Comparison of ENCODE assay signal across 1 cellular context in genomic region chr13:50378513-50378970, GRCh38.
TF ChIP-seq lines count a peak whose summit lies in the region.

No MANE protein-coding gene starts in this region.

TF ChIP-seq in HEK293, 187 proteins besides CTCF, POLR2A, EP300 and RAD21 (continued from another document and continues in another):
- TF ChIP-seq ZBTB49 (tag by site-specific recombination; IDR thresholded peaks at IDR 0.05; ENCODE audit: low read depth) (no peak), SP2 (tag by site-specific recombination; IDR thresholded peaks at IDR 0.05) (no peak), ZBTB11 (tag by site-specific recombination; conservative IDR thresholded peaks at IDR 0.05; ENCODE audit: low read depth) (no peak), ZBTB20 (tag by site-specific recombination; IDR thresholded peaks at IDR 0.05) (no peak; the same call in 1 of the 2 replicates), ZNF529 (tag by site-specific recombination; IDR thresholded peaks at IDR 0.05; ENCODE audit: insufficient replicate concordance) (no peak), HOXD13 (CRISPR knock-in tag; IDR thresholded peaks at IDR 0.05; ENCODE audit: borderline replicate concordance) (no peak), ZNF670 (tag by site-specific recombination; IDR thresholded peaks at IDR 0.05; ENCODE audit: low read depth) (no peak), WT1 (tag by site-specific recombination; IDR thresholded peaks at IDR 0.05) (no peak), ZNF843 (tag by site-specific recombination; IDR thresholded peaks at IDR 0.05) (peak; percentile 88), ZSCAN30 (tag by site-specific recombination; IDR thresholded peaks at IDR 0.05) (peak; percentile 45; the same call in 1 of the 2 replicates), ZNF660 (tag by site-specific recombination; IDR thresholded peaks at IDR 0.05) (no peak), ZNF530 (tag by site-specific recombination; IDR thresholded peaks at IDR 0.05; ENCODE audit: low read depth) (no peak), ZNF610 (tag by site-specific recombination; IDR thresholded peaks at IDR 0.05; ENCODE audit: borderline replicate concordance) (peak; percentile 76; the same call in 1 of the 2 replicates), SETDB1 (IDR thresholded peaks at IDR 0.05; ENCODE audit: insufficient read length, low read length) (no peak), ZNF426 (tag by site-specific recombination; IDR thresholded peaks at IDR 0.05) (no peak), TRIM28 (IDR thresholded peaks at IDR 0.05; ENCODE audit: borderline replicate concordance, low read length) (peak; percentile 69; the same call in 1 of the 2 replicates), ZNF214 (tag by site-specific recombination; IDR thresholded peaks at IDR 0.05; ENCODE audit: borderline replicate concordance) (no peak), ZNF707 (tag by site-specific recombination; IDR thresholded peaks at IDR 0.05) (no peak), ZNF664 (tag by site-specific recombination; IDR thresholded peaks at IDR 0.05) (peak; percentile 10; the same call in 1 of the 2 replicates), PRDM4 (tag by site-specific recombination; IDR thresholded peaks at IDR 0.05) (peak; percentile 78), SP3 (tag by site-specific recombination; IDR thresholded peaks at IDR 0.05) (no peak), ZBTB8A (tag by site-specific recombination; IDR thresholded peaks at IDR 0.05) (peak; percentile 47; the same call in 1 of the 2 replicates), ZNF596 (tag by site-specific recombination; IDR thresholded peaks at IDR 0.05) (peak; percentile 48), ZNF600 (tag by site-specific recombination; IDR thresholded peaks at IDR 0.05) (peak; percentile 83), ZNF473 (tag by site-specific recombination; IDR thresholded peaks at IDR 0.05) (no peak), MEIS1 (CRISPR knock-in tag; IDR thresholded peaks at IDR 0.05; ENCODE audit: borderline replicate concordance) (no peak), ZBTB10 (tag by site-specific recombination; IDR thresholded peaks at IDR 0.05) (no peak), ZNF513 (tag by site-specific recombination; IDR thresholded peaks at IDR 0.05) (no peak), ZNF501 (tag by site-specific recombination; IDR thresholded peaks at IDR 0.05) (peak; percentile 81), ZSCAN23 (tag by site-specific recombination; IDR thresholded peaks at IDR 0.05) (no peak; the same call in 1 of the 2 replicates), ZNF48 (tag by site-specific recombination; IDR thresholded peaks at IDR 0.05) (no peak), ZNF639 (tag by site-specific recombination; IDR thresholded peaks at IDR 0.05) (no peak; the same call in 1 of the 2 replicates), ZNF558 (tag by site-specific recombination; IDR thresholded peaks at IDR 0.05) (0 out of 2 replicates have a peak, but pooled peaks have one; percentile 47), TCF7L2 (IDR thresholded peaks at IDR 0.05; ENCODE audit: borderline replicate concordance, low read depth, low read length) (peak; percentile 30; the same call in 1 of the 2 replicates), ZNF561 (tag by site-specific recombination; IDR thresholded peaks at IDR 0.05; ENCODE audit: borderline replicate concordance) (peak; percentile 63; the same call in 1 of the 2 replicates), FEZF1 (tag by site-specific recombination; IDR thresholded peaks at IDR 0.05) (peak; percentile 90), OVOL3 (tag by site-specific recombination; IDR thresholded peaks at IDR 0.05) (peak; percentile 46; the same call in 1 of the 2 replicates), ZNF202 (tag by site-specific recombination; IDR thresholded peaks at IDR 0.05; ENCODE audit: borderline replicate concordance) (no peak), ELK4 (IDR thresholded peaks at IDR 0.05; ENCODE audit: borderline replicate concordance, low read depth, low read length) (no peak), GLIS1 (tag by site-specific recombination; IDR thresholded peaks at IDR 0.05) (no peak), ZNF37A (tag by site-specific recombination; IDR thresholded peaks at IDR 0.05) (no peak), ZNF2 (tag by site-specific recombination; IDR thresholded peaks at IDR 0.05) (peak; percentile 59; the same call in 1 of the 2 replicates), ZNF830 (tag by site-specific recombination; IDR thresholded peaks at IDR 0.05; ENCODE audit: low read depth) (no peak), ZSCAN16 (tag by site-specific recombination; IDR thresholded peaks at IDR 0.05) (0 out of 2 replicates have a peak, but pooled peaks have one; percentile 24), ZNF239 (tag by site-specific recombination; IDR thresholded peaks at IDR 0.05) (no peak), ZNF571 (tag by site-specific recombination; IDR thresholded peaks at IDR 0.05) (no peak), ZBTB26 (tag by site-specific recombination; optimal IDR thresholded peaks at IDR 0.05) (no peak), ZNF10 (tag by site-specific recombination; IDR thresholded peaks at IDR 0.05) (no peak), ZNF548 (tag by site-specific recombination; IDR thresholded peaks at IDR 0.05) (no peak), ZNF23 (tag by site-specific recombination; IDR thresholded peaks at IDR 0.05; ENCODE audit: borderline replicate concordance) (no peak), ZNF585B (tag by site-specific recombination; IDR thresholded peaks at IDR 0.05) (no peak)
